15 cellular contexts compared by ENCODE assay signal in the genomic region with DNA sequence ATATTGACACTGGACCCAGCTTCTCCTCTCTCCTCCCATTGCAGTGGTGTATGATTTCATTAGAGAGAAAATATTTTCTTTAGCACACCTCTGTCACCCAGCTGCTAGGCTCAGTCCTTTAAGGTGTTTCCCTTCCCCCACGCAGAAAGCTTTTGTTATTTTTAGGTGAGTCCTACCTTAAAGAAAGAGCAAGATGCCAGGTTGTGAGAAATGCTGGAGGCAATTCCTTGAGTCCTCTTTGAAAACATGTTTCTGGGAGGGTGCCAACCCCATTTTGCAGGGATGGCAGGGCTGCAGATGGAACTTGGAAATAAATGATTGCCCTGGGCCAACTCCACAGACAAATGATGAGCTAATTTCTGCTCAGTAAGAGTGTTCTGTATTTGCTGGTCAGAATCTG.
"Had no signal": no experiment of that assay in that cellular context is flagged by ENCODE, and none has a peak within 500 bp of the region (broad histone marks: within the 10 kb centered on the region; RNA-seq: fewer than 3 reads in every experiment).

No MANE protein-coding gene starts in this region.

- H3K4me3 ChIP-seq: ascending aorta, coronary artery, lower lobe of right lung, skin epidermis had no signal

- H3K79me2 ChIP-seq: parathyroid adenoma had no signal

- DNase-seq: activated CD4-positive, alpha-beta T cell treated with anti-CD3 and anti-CD28 coated beads, Interleukin-2, amount 10 ng/mL, durations not matched to agents 7 days and 5 days; activated CD4-positive, CD25-positive, alpha-beta regulatory T cell; activated CD8-positive, alpha-beta memory T cell treated with anti-CD3 and anti-CD28 coated beads for 24 hours; activated naive CD4-positive, alpha-beta T cell treated with Interleukin-2 at 50 U/mL for 16 hours; activated naive CD8-positive, alpha-beta T cell treated with anti-CD3 and anti-CD28 coated beads, Interleukin-2, amount 50 U/mL, for 24 hours; effector CD4-positive, alpha-beta T cell; hippocampal formation; lower lobe of right lung; midbrain had no signal

- H3K9ac ChIP-seq: parathyroid adenoma had no signal

- H3K27ac ChIP-seq: ascending aorta, coronary artery, lower lobe of right lung, parathyroid adenoma, skin epidermis had no signal

- H3K9me3 ChIP-seq: ascending aorta, lower lobe of right lung had no signal

- H3K4me3 Mint-ChIP-seq: activated CD4-positive, alpha-beta T cell treated with anti-CD3 and anti-CD28 coated beads, Interleukin-2, amount 10 ng/mL, durations not matched to agents 7 days and 5 days; activated naive CD8-positive, alpha-beta T cell treated with anti-CD3 and anti-CD28 coated beads, Interleukin-2, amount 50 U/mL, for 24 hours had no signal

- ATAC-seq: activated naive CD8-positive, alpha-beta T cell treated with anti-CD3 and anti-CD28 coated beads, Interleukin-2, amount 50 U/mL, for 24 hours; lower lobe of right lung had no signal

- H3K27me3 ChIP-seq: ascending aorta had no signal

- H3K4me1 Mint-ChIP-seq: activated CD4-positive, alpha-beta T cell treated with anti-CD3 and anti-CD28 coated beads, Interleukin-2, amount 10 ng/mL, durations not matched to agents 7 days and 5 days; activated naive CD8-positive, alpha-beta T cell treated with anti-CD3 and anti-CD28 coated beads, Interleukin-2, amount 50 U/mL, for 24 hours had no signal

- FAIRE-seq: TTC549, urothelium cell line had no signal

- H3K36me3 ChIP-seq: ascending aorta, lower lobe of right lung had no signal

- H2AFZ ChIP-seq: parathyroid adenoma had no signal

- H3K4me1 ChIP-seq: ascending aorta, lower lobe of right lung, parathyroid adenoma had no signal

- H3K9me3 Mint-ChIP-seq: activated CD4-positive, alpha-beta T cell treated with anti-CD3 and anti-CD28 coated beads, Interleukin-2, amount 10 ng/mL, durations not matched to agents 7 days and 5 days; activated naive CD8-positive, alpha-beta T cell treated with anti-CD3 and anti-CD28 coated beads, Interleukin-2, amount 50 U/mL, for 24 hours had no signal

- H3K27ac Mint-ChIP-seq: activated CD4-positive, alpha-beta T cell treated with anti-CD3 and anti-CD28 coated beads, Interleukin-2, amount 10 ng/mL, durations not matched to agents 7 days and 5 days; activated naive CD8-positive, alpha-beta T cell treated with anti-CD3 and anti-CD28 coated beads, Interleukin-2, amount 50 U/mL, for 24 hours had no signal
